5 cellular contexts compared by ENCODE assay signal in the genomic region with DNA sequence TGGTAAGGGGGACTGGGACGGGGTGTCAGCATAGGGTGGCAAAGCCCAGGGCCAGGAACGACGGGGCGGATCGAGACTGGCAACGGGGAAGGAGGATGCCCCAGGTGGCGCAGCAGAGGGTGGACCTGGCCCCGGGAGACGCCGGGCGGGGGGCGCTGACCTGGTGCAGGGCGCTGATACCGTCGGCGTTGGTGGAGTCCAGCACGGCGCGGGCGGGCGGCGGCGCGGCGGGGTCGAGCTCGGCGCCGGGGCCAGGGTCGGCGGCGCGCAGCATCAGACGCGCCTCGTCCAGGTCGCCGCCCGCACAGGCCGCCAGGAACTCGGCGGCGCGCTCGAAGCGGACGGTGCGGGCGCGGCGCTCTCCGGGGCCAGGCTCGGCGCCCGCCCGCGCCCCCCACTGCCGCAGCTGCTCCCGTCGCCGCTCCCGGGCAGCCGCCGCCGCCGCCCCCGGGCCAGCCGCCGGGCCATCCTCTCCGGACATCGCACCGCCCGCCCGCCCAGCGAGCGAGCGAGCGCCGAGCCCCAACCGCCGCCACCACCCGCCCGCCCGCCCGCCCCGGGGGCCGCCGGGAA. TPM values are rescaled to one million over a fixed set of nuclear protein-coding genes. Genes with fewer than 3 reads are reported as not detected.
DNase-seq lines count a peak whose midpoint lies in the region; ATAC-seq and TF ChIP-seq lines count a peak whose summit lies in the region.

No MANE protein-coding gene starts in this region.

- no peak for TF ChIP-seq CTCF in OCI-LY3 (IDR thresholded peaks at IDR 0.05; ENCODE audit: low read depth, low read length)

- DNase-seq in glomerular visceral epithelial cell (ENCODE audit: extremely low spot score) (peak; percentile 10), NOMO-1 treated with DMSO at 0.1 percent for 48 hours (lab: John Stamatoyannopoulos, UW; ENCODE audit: unreplicated experiment) (no peak)

- peak; percentile 1 for ATAC-seq in GM21786 (IDR thresholded peaks at IDR 0.05; ENCODE audit: unreplicated experiment)

- H2AFZ ChIP-seq in OCI-LY3 (ENCODE audit: low read depth, low read length), result no peak overlapping the region

- peaks cover 57% of the 10 kb centered on the region for H3K79me2 ChIP-seq in OCI-LY3 (ENCODE audit: low read length)

- H3K27me3 ChIP-seq in OCI-LY3 (ENCODE audit: low read depth, low read length), result no peaks in the 10 kb centered on the region

- H3K9ac ChIP-seq in OCI-LY3 (ENCODE audit: low read length), result peak overlapping the region; percentile 89

- peak overlapping the region; percentile 31 for H3K27ac ChIP-seq in OCI-LY3 (ENCODE audit: low read length)
- peak overlapping the region; percentile 44 for H3K27ac ChIP-seq in temporal lobe (ENCODE audit: low read depth, low read length)

- peaks cover 45% of the 10 kb centered on the region for H4K20me1 ChIP-seq in OCI-LY3 (ENCODE audit: insufficient read depth, low read length)

- peaks cover 29% of the 10 kb centered on the region for H3K4me1 ChIP-seq in OCI-LY3 (ENCODE audit: low read length)

- H3K4me2 ChIP-seq in OCI-LY3 (ENCODE audit: low read length), result peak overlapping the region; percentile 91

- peak overlapping the region; percentile 94 for H3K4me3 ChIP-seq in OCI-LY3 (ENCODE audit: low read length)

- H3K36me3 ChIP-seq in OCI-LY3 (replicated peaks; ENCODE audit: low read depth, low read length), result no peaks in the 10 kb centered on the region

- no peaks in the 10 kb centered on the region for H3K9me3 ChIP-seq in OCI-LY3 (ENCODE audit: insufficient read depth, low read length)

RNA-seq across cellular contexts. Expression of a gene that starts 0.3 kb away (rescaled TPM):
- total RNA-seq in temporal lobe, result 19.9 TPM

RNA-seq across cellular contexts. Expression of a gene that starts 31.9 kb away (rescaled TPM):
- 0.49 TPM for total RNA-seq in temporal lobe

RNA-seq across cellular contexts. Expression of a gene that starts 40.4 kb away (rescaled TPM):
- total RNA-seq in temporal lobe, result 0.98 TPM

RNA-seq across cellular contexts. Expression of a gene that starts 41.5 kb away (rescaled TPM):
- total RNA-seq in temporal lobe, result 4.9 TPM

RNA-seq across cellular contexts. Expression of a gene that starts 49.3 kb away (rescaled TPM):
- 0.49 TPM for total RNA-seq in temporal lobe
